1 cellular context compared by ENCODE assay signal in genomic region chr6:132936641-132937040, GRCh38.
TF ChIP-seq lines count a peak whose summit lies in the region.

No MANE protein-coding gene starts in this region.

TF ChIP-seq in HCT116, 20 proteins besides CTCF, POLR2A, EP300 and RAD21 (continued from another document):
- TF ChIP-seq, protein P1, sequence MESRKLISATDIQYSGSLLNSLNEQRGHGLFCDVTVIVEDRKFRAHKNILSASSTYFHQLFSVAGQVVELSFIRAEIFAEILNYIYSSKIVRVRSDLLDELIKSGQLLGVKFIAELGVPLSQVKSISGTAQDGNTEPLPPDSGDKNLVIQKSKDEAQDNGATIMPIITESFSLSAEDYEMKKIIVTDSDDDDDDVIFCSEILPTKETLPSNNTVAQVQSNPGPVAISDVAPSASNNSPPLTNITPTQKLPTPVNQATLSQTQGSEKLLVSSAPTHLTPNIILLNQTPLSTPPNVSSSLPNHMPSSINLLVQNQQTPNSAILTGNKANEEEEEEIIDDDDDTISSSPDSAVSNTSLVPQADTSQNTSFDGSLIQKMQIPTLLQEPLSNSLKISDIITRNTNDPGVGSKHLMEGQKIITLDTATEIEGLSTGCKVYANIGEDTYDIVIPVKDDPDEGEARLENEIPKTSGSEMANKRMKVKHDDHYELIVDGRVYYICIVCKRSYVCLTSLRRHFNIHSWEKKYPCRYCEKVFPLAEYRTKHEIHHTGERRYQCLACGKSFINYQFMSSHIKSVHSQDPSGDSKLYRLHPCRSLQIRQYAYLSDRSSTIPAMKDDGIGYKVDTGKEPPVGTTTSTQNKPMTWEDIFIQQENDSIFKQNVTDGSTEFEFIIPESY (IDR thresholded peaks at IDR 0.05; ENCODE audit: extremely low read depth, insufficient replicate concordance, low read length) = no peak
- no peak for TF ChIP-seq CEBPB (IDR thresholded peaks at IDR 0.05; ENCODE audit: low read depth)
- TF ChIP-seq EGR1 (IDR thresholded peaks at IDR 0.05; ENCODE audit: low read depth) = no peak
- no peak for TF ChIP-seq FOSL1 (IDR thresholded peaks at IDR 0.05; ENCODE audit: low read depth)
- no peak for TF ChIP-seq ELF1 (IDR thresholded peaks at IDR 0.05; ENCODE audit: borderline replicate concordance, low read depth)
- TF ChIP-seq ZFX (IDR thresholded peaks at IDR 0.05) = no peak
- no peak for TF ChIP-seq TCF7L2 (IDR thresholded peaks at IDR 0.05; ENCODE audit: borderline replicate concordance, extremely low read depth, insufficient read depth, insufficient read length)
- no peak for TF ChIP-seq EZH2phosphoT487 (IDR thresholded peaks at IDR 0.05; ENCODE audit: borderline replicate concordance)
- TF ChIP-seq POLR2AphosphoS5 (IDR thresholded peaks at IDR 0.05; ENCODE audit: low read depth, low read length) = no peak
- TF ChIP-seq, protein P2, sequence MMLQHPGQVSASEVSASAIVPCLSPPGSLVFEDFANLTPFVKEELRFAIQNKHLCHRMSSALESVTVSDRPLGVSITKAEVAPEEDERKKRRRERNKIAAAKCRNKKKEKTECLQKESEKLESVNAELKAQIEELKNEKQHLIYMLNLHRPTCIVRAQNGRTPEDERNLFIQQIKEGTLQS (IDR thresholded peaks at IDR 0.05) = no peak
- TF ChIP-seq YY1 (IDR thresholded peaks at IDR 0.05; ENCODE audit: extremely low read depth, insufficient replicate concordance, low read depth, low read length) = no peak
- TF ChIP-seq ZNF274 (IDR thresholded peaks at IDR 0.05; ENCODE audit: low read depth, low read length) = no peak
- TF ChIP-seq EZH2 (IDR thresholded peaks at IDR 0.05) = no peak
- TF ChIP-seq, protein P3, sequence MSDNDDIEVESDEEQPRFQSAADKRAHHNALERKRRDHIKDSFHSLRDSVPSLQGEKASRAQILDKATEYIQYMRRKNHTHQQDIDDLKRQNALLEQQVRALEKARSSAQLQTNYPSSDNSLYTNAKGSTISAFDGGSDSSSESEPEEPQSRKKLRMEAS (IDR thresholded peaks at IDR 0.05) = no peak
